In the genomic region with DNA sequence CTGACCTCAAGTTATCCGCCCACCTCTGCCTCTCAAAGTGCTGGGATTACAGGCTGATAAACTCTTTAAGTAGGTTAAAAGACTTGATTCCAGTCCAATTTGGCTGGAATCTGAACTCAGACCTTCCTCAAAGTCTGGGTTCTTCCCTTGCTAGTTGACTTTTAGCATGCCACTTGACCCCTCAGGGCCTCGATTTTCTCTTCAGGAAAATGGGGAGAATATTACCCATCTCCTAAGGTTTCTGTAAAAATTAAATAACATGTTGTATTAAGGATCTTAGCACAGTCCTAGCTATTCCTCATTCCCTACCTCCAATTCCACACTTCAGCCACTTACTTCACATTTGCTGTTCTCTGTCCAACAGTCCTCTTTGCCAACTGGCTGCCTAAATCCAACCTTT, we compare ENCODE assay signal across 13 cellular contexts. TPM values are rescaled to one million over a fixed set of nuclear protein-coding genes. Genes with fewer than 3 reads are reported as not detected.
DNase-seq lines count a peak whose midpoint lies in the region; ATAC-seq, FAIRE-seq and TF ChIP-seq lines count a peak whose summit lies in the region.
"Had no signal": no experiment of that assay in that cellular context is flagged by ENCODE, and none has a peak within 500 bp of the region (broad histone marks: within the 10 kb centered on the region; RNA-seq: fewer than 3 reads in every experiment).

No MANE protein-coding gene starts in this region.

- no peak for TF ChIP-seq CTCF in astrocyte (IDR thresholded peaks at IDR 0.05; ENCODE audit: insufficient read depth, low read depth, low read length)

- H3K79me1 ChIP-seq in mesenchymal stem cell (replicated peaks; ENCODE audit: low read length, poor library complexity, severe bottlenecking), result peaks cover 36% of the 10 kb centered on the region

- H3K4me3 Mint-ChIP-seq in activated naive CD4-positive, alpha-beta T cell treated with anti-CD3 and anti-CD28 coated beads, Interleukin-2, amount 10 ng/mL, durations not matched to agents 7 days and 5 days, result peak overlapping the region; percentile 33
- peak overlapping the region; percentile 73 for H3K4me3 Mint-ChIP-seq in astrocyte (ENCODE audit: unreplicated experiment)
- H3K4me3 Mint-ChIP-seq in stimulated activated effector memory CD8-positive, alpha-beta T cell treated with anti-CD3 and anti-CD28 coated beads, Interleukin-12 subunit alpha, Interleukin-12 subunit beta, amount 100 ng/mL, for 72 hours, result peak overlapping the region; percentile 98

- peak overlapping the region in 1 of 2 experiments; percentile 5 for H3K4ac ChIP-seq in mesenchymal stem cell (ENCODE audit: low read depth in 1 of 2, low read length in 2 of 2)

- H3K4me1 ChIP-seq in astrocyte (ENCODE audit: insufficient read depth, low read length), result peaks cover 30% of the 10 kb centered on the region
- H3K4me1 ChIP-seq in mesenchymal stem cell (ENCODE audit: control insufficient read depth, insufficient read depth, low read depth, low read length), result peaks cover 15% of the 10 kb centered on the region

- no peak overlapping the region for H3K23ac ChIP-seq in mesenchymal stem cell (ENCODE audit: low read length in 2 of 2)

- ATAC-seq in stimulated activated effector memory CD8-positive, alpha-beta T cell treated with anti-CD3 and anti-CD28 coated beads, Interleukin-12 subunit alpha, Interleukin-12 subunit beta, amount 100 ng/mL, for 72 hours, result no peak
- no peak for ATAC-seq in HG03039 (IDR thresholded peaks at IDR 0.05; ENCODE audit: unreplicated experiment)
- no peak for ATAC-seq in HG03439 (IDR thresholded peaks at IDR 0.05; ENCODE audit: unreplicated experiment)
- ATAC-seq: activated naive CD4-positive, alpha-beta T cell treated with anti-CD3 and anti-CD28 coated beads, Interleukin-2, amount 50 U/mL, for 72 hours had no signal

- H3K4me2 ChIP-seq in astrocyte (ENCODE audit: low read length), result peak overlapping the region; percentile 94
- no peak overlapping the region for H3K4me2 ChIP-seq in mesenchymal stem cell (ENCODE audit: low read length, poor library complexity, severe bottlenecking)

- WGBS in mesenchymal stem cell, result 90% methylated on average over 1 of the region's 2 CpGs

- no peak overlapping the region for H3K18ac ChIP-seq in mesenchymal stem cell (ENCODE audit: low read depth in 1 of 2, low read length in 2 of 2)

- H2BK12ac ChIP-seq in mesenchymal stem cell (ENCODE audit: low read length in 2 of 2), result no peak overlapping the region

- H3K36me3 Mint-ChIP-seq in activated naive CD4-positive, alpha-beta T cell treated with anti-CD3 and anti-CD28 coated beads, Interleukin-2, amount 10 ng/mL, durations not matched to agents 7 days and 5 days, result peaks cover 17% of the 10 kb centered on the region
- peaks cover 11% of the 10 kb centered on the region for H3K36me3 Mint-ChIP-seq in astrocyte (ENCODE audit: low read depth, unreplicated experiment)
- peaks cover 41% of the 10 kb centered on the region for H3K36me3 Mint-ChIP-seq in stimulated activated effector memory CD8-positive, alpha-beta T cell treated with anti-CD3 and anti-CD28 coated beads, Interleukin-12 subunit alpha, Interleukin-12 subunit beta, amount 100 ng/mL, for 72 hours

- H3K36me3 ChIP-seq in astrocyte (ENCODE audit: insufficient read depth, low read length), result peaks cover 22% of the 10 kb centered on the region
- peaks cover 24 to 36% of the 10 kb centered on the region in 2 experiments for H3K36me3 ChIP-seq in mesenchymal stem cell (ENCODE audit: control insufficient read depth in 1 of 2, insufficient read depth in 2 of 2, low read depth in 1 of 2, low read length in 2 of 2)

- peaks cover 7% of the 10 kb centered on the region for H3K27me3 Mint-ChIP-seq in activated naive CD4-positive, alpha-beta T cell treated with anti-CD3 and anti-CD28 coated beads, Interleukin-2, amount 10 ng/mL, durations not matched to agents 7 days and 5 days
- no peaks in the 10 kb centered on the region for H3K27me3 Mint-ChIP-seq in astrocyte (ENCODE audit: low read depth, unreplicated experiment)

- H3K4me1 Mint-ChIP-seq in activated naive CD4-positive, alpha-beta T cell treated with anti-CD3 and anti-CD28 coated beads, Interleukin-2, amount 10 ng/mL, durations not matched to agents 7 days and 5 days, result peaks cover 41% of the 10 kb centered on the region
- H3K4me1 Mint-ChIP-seq in astrocyte (ENCODE audit: low read depth, unreplicated experiment), result peaks cover 28% of the 10 kb centered on the region
- peaks cover 57% of the 10 kb centered on the region for H3K4me1 Mint-ChIP-seq in stimulated activated effector memory CD8-positive, alpha-beta T cell treated with anti-CD3 and anti-CD28 coated beads, Interleukin-12 subunit alpha, Interleukin-12 subunit beta, amount 100 ng/mL, for 72 hours

- H2AFZ ChIP-seq in astrocyte (ENCODE audit: low read depth, low read length) (no peak overlapping the region), mesenchymal stem cell (ENCODE audit: low read depth, low read length) (no peak overlapping the region)

- no peak overlapping the region for H3K27ac ChIP-seq in astrocyte (ENCODE audit: low read depth, low read length)
- H3K27ac ChIP-seq in mesenchymal stem cell (ENCODE audit: low read length, poor library complexity, severe bottlenecking), result no peak overlapping the region
- H3K27ac ChIP-seq: neutrophil had no signal

- CTCF ChIA-PET in activated naive CD4-positive, alpha-beta T cell treated with anti-CD3 and anti-CD28 coated beads, Interleukin-2, amount 10 ng/mL, durations not matched to agents 7 days and 5 days (lab: Charles Lee), result no interaction called here

- no peaks in the 10 kb centered on the region for H3K9me3 Mint-ChIP-seq in activated naive CD4-positive, alpha-beta T cell treated with anti-CD3 and anti-CD28 coated beads, Interleukin-2, amount 10 ng/mL, durations not matched to agents 7 days and 5 days
- H3K9me3 Mint-ChIP-seq in astrocyte (ENCODE audit: unreplicated experiment), result no peaks in the 10 kb centered on the region
- H3K9me3 Mint-ChIP-seq in stimulated activated effector memory CD8-positive, alpha-beta T cell treated with anti-CD3 and anti-CD28 coated beads, Interleukin-12 subunit alpha, Interleukin-12 subunit beta, amount 100 ng/mL, for 72 hours, result no peaks in the 10 kb centered on the region
- H3K9me3 Mint-ChIP-seq: activated naive CD4-positive, alpha-beta T cell treated with anti-CD3 and anti-CD28 coated beads, Interleukin-2, amount 50 U/mL, for 72 hours had no signal

- no peak overlapping the region for H3K14ac ChIP-seq in mesenchymal stem cell (ENCODE audit: low read length in 2 of 2)

- H3K27ac Mint-ChIP-seq in activated naive CD4-positive, alpha-beta T cell treated with anti-CD3 and anti-CD28 coated beads, Interleukin-2, amount 10 ng/mL, durations not matched to agents 7 days and 5 days, result no peak overlapping the region
- H3K27ac Mint-ChIP-seq in astrocyte (ENCODE audit: unreplicated experiment), result no peak overlapping the region
- H3K27ac Mint-ChIP-seq in stimulated activated effector memory CD8-positive, alpha-beta T cell treated with anti-CD3 and anti-CD28 coated beads, Interleukin-12 subunit alpha, Interleukin-12 subunit beta, amount 100 ng/mL, for 72 hours, result peak overlapping the region; percentile 100

- no peaks in the 10 kb centered on the region for H3K9me3 ChIP-seq in astrocyte (ENCODE audit: insufficient read depth, low read depth, low read length)
- H3K9me3 ChIP-seq in mesenchymal stem cell (ENCODE audit: control insufficient read depth, low read length), result no peaks in the 10 kb centered on the region
- H3K9me3 ChIP-seq: neutrophil had no signal

- no peak overlapping the region for H2BK120ac ChIP-seq in mesenchymal stem cell (ENCODE audit: low read depth, low read length)

- H3K27me3 ChIP-seq in astrocyte (ENCODE audit: insufficient read depth, low read length) (no peaks in the 10 kb centered on the region), mesenchymal stem cell (ENCODE audit: control insufficient read depth in 1 of 2, insufficient read depth in 1 of 2, low read length in 2 of 2) (no peaks in the 10 kb centered on the region)
- H3K27me3 ChIP-seq: neutrophil had no signal

- no peak overlapping the region for H2BK5ac ChIP-seq in mesenchymal stem cell (ENCODE audit: low read depth, low read length, poor library complexity, severe bottlenecking)

- H4K20me1 ChIP-seq in astrocyte (ENCODE audit: insufficient read depth, low read length), result peaks cover 69% of the 10 kb centered on the region

- no peak overlapping the region for H3K4me3 ChIP-seq in astrocyte (ENCODE audit: insufficient read depth, low read depth, low read length)
- H3K4me3 ChIP-seq in mesenchymal stem cell (ENCODE audit: insufficient read depth in 1 of 2, low read depth in 1 of 2, low read length in 2 of 2), result peak overlapping the region in 1 of 2 experiments; percentile 99

- DNase-seq in activated naive CD4-positive, alpha-beta T cell treated with anti-CD3 and anti-CD28 coated beads, Interleukin-2, amount 10 ng/mL, durations not matched to agents 7 days and 5 days, result no peak
- DNase-seq in activated naive CD4-positive, alpha-beta T cell treated with Interleukin-2 at 50 U/mL for 16 hours, result no peak
- DNase-seq in astrocyte (ENCODE audit: low read depth), result no peak
- DNase-seq in mesenchymal stem cell, result no peak
- no peak for DNase-seq in stimulated activated effector memory CD8-positive, alpha-beta T cell treated with anti-CD3 and anti-CD28 coated beads, Interleukin-12 subunit alpha, Interleukin-12 subunit beta, amount 100 ng/mL, for 72 hours (ENCODE audit: low spot score in 2 of 2)
- no peak for DNase-seq in cerebellum (ENCODE audit: low spot score)
- DNase-seq: stimulated activated CD4-positive, alpha-beta T cell treated with anti-CD3 and anti-CD28 coated beads, Interleukin-4, amount 100 ng/mL, for 4 hours had no signal

- H4K91ac ChIP-seq in mesenchymal stem cell (ENCODE audit: low read length), result no peak overlapping the region

- no peak overlapping the region for H4K8ac ChIP-seq in mesenchymal stem cell (ENCODE audit: low read length)

- peaks cover 74% of the 10 kb centered on the region for H3K79me2 ChIP-seq in astrocyte (ENCODE audit: insufficient read depth, low read length)

- FAIRE-seq in astrocyte (lab: Jason Lieb, UNC), result no peak
- FAIRE-seq: A204.1, H54 had no signal

- no peak overlapping the region for H3K9ac ChIP-seq in astrocyte (ENCODE audit: low read length)
- H3K9ac ChIP-seq in mesenchymal stem cell (ENCODE audit: low read length), result peak overlapping the region; percentile 99

- H2BK15ac ChIP-seq in mesenchymal stem cell (ENCODE audit: low read depth, poor library complexity, severe bottlenecking), result no peak overlapping the region

- H2AK5ac ChIP-seq in mesenchymal stem cell (ENCODE audit: low read length, severe bottlenecking), result no peak overlapping the region

RNA-seq across cellular contexts. Expression of gene GTF3C1, which starts 1.9 kb away (rescaled TPM):
- total RNA-seq in astrocyte (103 TPM in 2 replicates), cerebellum (56.7 TPM)
- polyA plus RNA-seq in mesenchymal stem cell (2013, experiment 1 of 2), result 31.7 TPM
- 29.8 TPM for polyA plus RNA-seq in mesenchymal stem cell (2013, experiment 2 of 2)

RNA-seq across cellular contexts. Expression of gene KATNIP, which starts 2.1 kb away (rescaled TPM):
- total RNA-seq in astrocyte (18.1 and 21.1 TPM in 2 replicates), cerebellum (26.7 TPM)
- 9.5 TPM for polyA plus RNA-seq in mesenchymal stem cell (2013, experiment 1 of 2)
- 8.8 TPM for polyA plus RNA-seq in mesenchymal stem cell (2013, experiment 2 of 2)

Comparison
In these comparisons a context has a peak if more than half of its experiments do, and no peak if none do; other contexts are left out.
1. H3K4me3 Mint-ChIP-seq: peak in every context shown above with its lines; median percentile 98 in stimulated activated effector memory CD8-positive, alpha-beta T cell treated with anti-CD3 and anti-CD28 coated beads, Interleukin-12 subunit alpha, Interleukin-12 subunit beta, amount 100 ng/mL, for 72 hours; 73 in astrocyte; 33 in activated naive CD4-positive, alpha-beta T cell treated with anti-CD3 and anti-CD28 coated beads, Interleukin-2, amount 10 ng/mL, durations not matched to agents 7 days and 5 days.